8 cellular contexts compared by ENCODE assay signal in genomic region chr19:10270616-10271394, GRCh38. TPM values are rescaled to one million over a fixed set of nuclear protein-coding genes. Genes with fewer than 3 reads are reported as not detected.
A peak's percentile ranks its signal among the peaks of the same experiment; 100 is the strongest.
DNase-seq lines count a peak whose midpoint lies in the region; ATAC-seq and TF ChIP-seq lines count a peak whose summit lies in the region.

Gene ICAM1, plus strand, starts transcription at chr19:10271120. Its CDS starts 40 bp downstream, at chr19:10271160.

- DNase-seq in NB4 (ENCODE audit: low read depth) = peak; percentile 98
- DNase-seq in activated CD4-positive, alpha-beta T cell treated with anti-CD3 and anti-CD28 coated beads, Interleukin-2, amount 10 ng/mL, durations not matched to agents 7 days and 5 days = peak; percentile 77
- DNase-seq in dorsolateral prefrontal cortex = peak in 2 of 10 donors; percentile 38 to 47
- DNase-seq in medulla oblongata (ENCODE audit: extremely low spot score) = peak; percentile 61
- peak; percentile 72 for DNase-seq in stimulated activated CD8-positive, alpha-beta memory T cell treated with anti-CD3 and anti-CD28 coated beads, Interleukin-4, amount 100 ng/mL, for 24 hours (ENCODE audit: low read depth)
- no peak for DNase-seq in NCI-H187 (lab: John Stamatoyannopoulos, UW)

- intact Hi-C loops in dorsolateral prefrontal cortex (cut with DNase I) = no loop called here

- peaks cover 3% of the 10 kb centered on the region; the same call in 1 of the 2 replicates for H3K4me1 ChIP-seq in ES-I3 (ENCODE audit: insufficient read depth, low read length)

- peak; percentile 45 for TF ChIP-seq CTCF in NB4 (IDR thresholded peaks at IDR 0.05; ENCODE audit: low read depth, low read length)
- TF ChIP-seq CTCF in dorsolateral prefrontal cortex (IDR thresholded peaks at IDR 0.05 in 54 of 56, conservative IDR thresholded peaks at IDR 0.05 in 2 of 56; ENCODE audit: low read depth in 1 of 56, partially characterized antibody in 56 of 56) = peak in 2 of 56 donors; percentile 6 to 10

- H3K36me3 ChIP-seq in ES-I3 (ENCODE audit: insufficient read depth, low read length) = no peaks in the 10 kb centered on the region

- peaks cover 32% of the 10 kb centered on the region for H3K4me1 Mint-ChIP-seq in activated CD4-positive, alpha-beta T cell treated with anti-CD3 and anti-CD28 coated beads, Interleukin-2, amount 10 ng/mL, durations not matched to agents 7 days and 5 days

- H3K27me3 ChIP-seq in dorsolateral prefrontal cortex = peaks cover 0 to 25% (median 12%) of the 10 kb centered on the region in 45 donors

- peak; percentile 31 for ATAC-seq in GM21717 (IDR thresholded peaks at IDR 0.05; ENCODE audit: unreplicated experiment)

- no peaks in the 10 kb centered on the region for H3K9me3 ChIP-seq in ES-I3 (ENCODE audit: control insufficient read depth, insufficient read depth, low read length)

- H3K27me3 Mint-ChIP-seq in activated CD4-positive, alpha-beta T cell treated with anti-CD3 and anti-CD28 coated beads, Interleukin-2, amount 10 ng/mL, durations not matched to agents 7 days and 5 days = no peaks in the 10 kb centered on the region

- TF ChIP-seq POLR2A in NB4 (IDR thresholded peaks at IDR 0.05; ENCODE audit: extremely low read depth, insufficient read length) = no peak

- peak within 1 kb of the TSS; percentile 56; the same call in 1 of the 2 replicates for H3K9ac ChIP-seq in ES-I3 (ENCODE audit: low read depth, low read length)

- peak within 1 kb of the TSS; percentile 90 for H3K27ac Mint-ChIP-seq in activated CD4-positive, alpha-beta T cell treated with anti-CD3 and anti-CD28 coated beads, Interleukin-2, amount 10 ng/mL, durations not matched to agents 7 days and 5 days

- CTCF ChIA-PET in activated CD4-positive, alpha-beta T cell treated with anti-CD3 and anti-CD28 coated beads, Interleukin-2, amount 10 ng/mL, durations not matched to agents 7 days and 5 days (lab: Charles Lee) = interaction anchor here (0.7 to 6.3 kb wide), 22 partner anchors 9 to 168 kb away, joined by 3 to 93 read pairs (median 6); partner anchors contain the start of genes CDC37, ICAM4, ICAM5 and PDE4A

- H3K27ac ChIP-seq in dorsolateral prefrontal cortex = peak within 1 kb of the TSS in 54 of 59 donors; percentile 8 to 90 (median 68)

- H3K9me3 Mint-ChIP-seq in activated CD4-positive, alpha-beta T cell treated with anti-CD3 and anti-CD28 coated beads, Interleukin-2, amount 10 ng/mL, durations not matched to agents 7 days and 5 days = no peaks in the 10 kb centered on the region

- POLR2A ChIA-PET in activated CD4-positive, alpha-beta T cell treated with anti-CD3 and anti-CD28 coated beads, Interleukin-2, amount 10 ng/mL, durations not matched to agents 7 days and 5 days (lab: Charles Lee) = interaction anchor here (0.6 to 1.0 kb wide), 6 partner anchors 11 to 118 kb away, joined by 3 to 9 read pairs (median 4); partner anchors contain the start of genes DNMT1, ICAM4 and TYK2

- H3K4me3 Mint-ChIP-seq in activated CD4-positive, alpha-beta T cell treated with anti-CD3 and anti-CD28 coated beads, Interleukin-2, amount 10 ng/mL, durations not matched to agents 7 days and 5 days = peak within 1 kb of the TSS; percentile 75

- peak within 1 kb of the TSS; percentile 42 for H3K4me3 ChIP-seq in NB4 (ENCODE audit: low read depth, low read length)
- H3K4me3 ChIP-seq in dorsolateral prefrontal cortex = peak within 1 kb of the TSS; percentile 14 to 66 (median 49)

- H3K36me3 Mint-ChIP-seq in activated CD4-positive, alpha-beta T cell treated with anti-CD3 and anti-CD28 coated beads, Interleukin-2, amount 10 ng/mL, durations not matched to agents 7 days and 5 days (ENCODE audit: low read depth) = peaks cover 4% of the 10 kb centered on the region

RNA-seq across cellular contexts. Expression of gene ICAM1, which starts in this region (rescaled TPM):
- total RNA-seq in activated CD4-positive, alpha-beta T cell treated with anti-CD3 and anti-CD28 coated beads, Interleukin-2, amount 10 ng/mL, durations not matched to agents 7 days and 5 days = 1 to 10 TPM; 8.0 to 9.0 TPM
- 10 to 100 TPM in 28 of 120 experiments, 1 to 10 TPM in 92; 1.5 to 66.9 (median 5.3) TPM for total RNA-seq in dorsolateral prefrontal cortex

Comparison
In these comparisons a context has a peak if more than half of its experiments do, and no peak if none do; other contexts are left out.
1. DNase-seq: peak in NB4 (single experiment), activated CD4-positive, alpha-beta T cell treated with anti-CD3 and anti-CD28 coated beads, Interleukin-2, amount 10 ng/mL, durations not matched to agents 7 days and 5 days (single experiment), medulla oblongata (single experiment) and stimulated activated CD8-positive, alpha-beta memory T cell treated with anti-CD3 and anti-CD28 coated beads, Interleukin-4, amount 100 ng/mL, for 24 hours (single experiment); none in NCI-H187 (0 of 2).